8 cellular contexts compared by ENCODE assay signal in the genomic region with DNA sequence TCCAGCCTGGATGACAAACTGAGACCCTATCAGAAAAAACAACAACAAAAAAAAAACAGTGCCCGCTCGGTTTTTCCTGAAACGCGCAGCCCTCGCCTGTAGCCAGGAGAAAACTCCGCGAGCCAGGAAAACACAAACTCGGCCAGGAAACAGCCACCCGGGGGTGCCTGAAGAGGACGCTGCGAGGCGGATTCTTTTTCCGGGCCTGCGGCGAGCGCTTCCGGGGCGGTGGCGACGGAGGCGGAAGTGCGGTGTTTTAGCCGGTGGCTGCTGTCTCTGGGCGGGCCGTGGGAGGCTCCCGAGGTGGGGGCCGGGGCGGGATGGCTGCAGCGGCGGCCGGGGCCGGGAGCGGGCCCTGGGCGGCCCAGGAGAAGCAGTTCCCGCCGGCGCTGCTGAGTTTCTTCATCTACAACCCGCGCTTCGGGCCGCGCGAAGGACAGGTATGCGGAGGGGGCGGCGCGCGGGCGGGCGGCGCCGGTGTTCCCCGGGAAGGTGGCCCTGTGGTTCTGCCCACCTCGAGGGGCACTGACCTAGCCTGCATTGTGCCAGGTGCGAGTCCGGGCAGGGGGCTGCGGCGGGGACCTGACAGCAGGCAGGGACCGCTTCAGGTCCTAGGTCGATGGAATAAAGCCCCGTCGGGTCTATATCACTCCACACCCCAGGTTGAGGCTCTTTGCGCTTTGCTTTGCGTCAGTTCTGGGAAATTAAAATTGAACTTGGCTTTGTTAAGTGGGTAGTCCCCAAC. TPM values are rescaled to one million over a fixed set of nuclear protein-coding genes. Genes with fewer than 3 reads are reported as not detected.
DNase-seq lines count a peak whose midpoint lies in the region; ATAC-seq and TF ChIP-seq lines count a peak whose summit lies in the region.
"Not testable (repeated sequence)": the region's sequence is repeated elsewhere in the genome, so short reads cannot be mapped to it uniquely, and the experiment has no call there.

A gene (plus strand): TSS at position 254 of the 745 bp plus-strand sequence. CDS start 67 bp downstream, at position 321.

- not testable (repeated sequence) for H3K4me1 Mint-ChIP-seq in activated CD4-positive, alpha-beta T cell treated with anti-CD3 and anti-CD28 coated beads, Interleukin-2, amount 10 ng/mL, durations not matched to agents 24 days and 14 days

- TF ChIP-seq CTCF in AG09319 (IDR thresholded peaks at IDR 0.05; ENCODE audit: low read depth, low read length) (peak; percentile 16), choroid plexus epithelial cell (conservative IDR thresholded peaks at IDR 0.05; ENCODE audit: low read depth, low read length) (peak; percentile 41)

- not testable (repeated sequence) for H3K36me3 Mint-ChIP-seq in activated CD4-positive, alpha-beta T cell treated with anti-CD3 and anti-CD28 coated beads, Interleukin-2, amount 10 ng/mL, durations not matched to agents 24 days and 14 days (ENCODE audit: low read depth)

- H3K4me3 ChIP-seq in choroid plexus epithelial cell (ENCODE audit: low read depth, low read length) = peak within 1 kb of the TSS; percentile 49

- DNase-seq in AG09319 (ENCODE audit: extremely low read depth, low read depth) = peak; percentile 2
- peak; percentile 46 for DNase-seq in NCI-H226
- DNase-seq in activated CD4-positive, alpha-beta T cell treated with anti-CD3 and anti-CD28 coated beads, Interleukin-2, amount 10 ng/mL, durations not matched to agents 24 days and 14 days = peak; percentile 86
- DNase-seq in choroid plexus epithelial cell (ENCODE audit: low read depth) = peak; percentile 55
- peak; percentile 69 for DNase-seq in kidney tubule cell (ENCODE audit: low spot score)
- peak; percentile 59 to 63 for DNase-seq in stimulated activated CD4-positive, alpha-beta T cell treated with anti-CD3 and anti-CD28 coated beads, Interleukin-15, amount 100 ng/mL, for 48 hours (ENCODE audit: low read depth in 2 of 2)

- H3K4me3 Mint-ChIP-seq in activated CD4-positive, alpha-beta T cell treated with anti-CD3 and anti-CD28 coated beads, Interleukin-2, amount 10 ng/mL, durations not matched to agents 24 days and 14 days = peak within 1 kb of the TSS; percentile 84

- not testable (repeated sequence) for H3K9me3 Mint-ChIP-seq in activated CD4-positive, alpha-beta T cell treated with anti-CD3 and anti-CD28 coated beads, Interleukin-2, amount 10 ng/mL, durations not matched to agents 24 days and 14 days

- ATAC-seq in GM19023 (IDR thresholded peaks at IDR 0.05; ENCODE audit: unreplicated experiment) (peak; percentile 90), HG03097 (IDR thresholded peaks at IDR 0.05; ENCODE audit: low FRiP score, unreplicated experiment) (peak; percentile 57)

- intact Hi-C loops in activated CD4-positive, alpha-beta T cell treated with anti-CD3 and anti-CD28 coated beads, Interleukin-2, amount 10 ng/mL, durations not matched to agents 24 days and 14 days (cut with micrococcal nuclease) = not testable (repeated sequence)

- not testable (repeated sequence) for H3K27me3 Mint-ChIP-seq in activated CD4-positive, alpha-beta T cell treated with anti-CD3 and anti-CD28 coated beads, Interleukin-2, amount 10 ng/mL, durations not matched to agents 24 days and 14 days

- peak within 1 kb of the TSS; percentile 82 for H3K27ac Mint-ChIP-seq in activated CD4-positive, alpha-beta T cell treated with anti-CD3 and anti-CD28 coated beads, Interleukin-2, amount 10 ng/mL, durations not matched to agents 24 days and 14 days

RNA-seq across cellular contexts. Expression of the gene that starts here (rescaled TPM):
- total RNA-seq in activated CD4-positive, alpha-beta T cell treated with anti-CD3 and anti-CD28 coated beads, Interleukin-2, amount 10 ng/mL, durations not matched to agents 24 days and 14 days = 108 and 124 TPM in 2 replicates

Comparison
In these comparisons a context has a peak if more than half of its experiments do, and no peak if none do; other contexts are left out.
1. Peak in every context shown above with its lines: DNase-seq, ATAC-seq and H3K4me3 ChIP-seq.
2. DNase-seq: peak in every context shown above with its lines; median percentile 86 in activated CD4-positive, alpha-beta T cell treated with anti-CD3 and anti-CD28 coated beads, Interleukin-2, amount 10 ng/mL, durations not matched to agents 24 days and 14 days; 69 in kidney tubule cell; 61 in stimulated activated CD4-positive, alpha-beta T cell treated with anti-CD3 and anti-CD28 coated beads, Interleukin-15, amount 100 ng/mL, for 48 hours; 55 in choroid plexus epithelial cell; 46 in NCI-H226; 2 in AG09319.